In genomic region chr11:13487661-13488030, GRCh38 we compare ENCODE assay signal across 8 cellular contexts. TPM values are rescaled to one million over a fixed set of nuclear protein-coding genes. Genes with fewer than 3 reads are reported as not detected.
A peak's percentile ranks its signal among the peaks of the same experiment; 100 is the strongest.
DNase-seq lines count a peak whose midpoint lies in the region; ATAC-seq, FAIRE-seq and TF ChIP-seq lines count a peak whose summit lies in the region.

No MANE protein-coding gene starts in this region.

- TF ChIP-seq CTCF in Calu3 (IDR thresholded peaks at IDR 0.05; ENCODE audit: unreplicated experiment) (peak; percentile 11), Loucy (conservative IDR thresholded peaks at IDR 0.05; ENCODE audit: low read length) (peak; percentile 34), bronchial epithelial cell (IDR thresholded peaks at IDR 0.05; ENCODE audit: insufficient read depth, low read length, severe bottlenecking) (peak; percentile 42)

- intact Hi-C loops in Calu3 (cut with micrococcal nuclease; ENCODE audit: unreplicated experiment): loop anchor here (10.0 kb wide), 1 partner anchor 177 kb away; the partner anchor contains the start of gene FAR1

- peak; percentile 28 for DNase-seq in Calu3
- DNase-seq in bronchial epithelial cell (ENCODE audit: low read depth): peak; percentile 45
- DNase-seq in natural killer cell treated with Interleukin-12 subunit alpha and Interleukin-12 subunit beta and Interleukin-15 and Interleukin-18, amount 100 ng/mL, for 72 hours (ENCODE audit: low spot score): no peak
- DNase-seq in ecto neural progenitor cell (ENCODE audit: low spot score): no peak
- DNase-seq in dedifferentiated amniotic fluid mesenchymal stem cell (ENCODE audit: extremely low spot score): no peak
- no peak for DNase-seq in NCI-H446 (lab: John Stamatoyannopoulos, UW)

- H3K27ac Mint-ChIP-seq in Calu3 (ENCODE audit: unreplicated experiment): no peak overlapping the region
- H3K27ac Mint-ChIP-seq in natural killer cell treated with Interleukin-12 subunit alpha and Interleukin-12 subunit beta and Interleukin-15 and Interleukin-18, amount 100 ng/mL, for 72 hours: no peak overlapping the region

- H3K4me3 ChIP-seq in Loucy (ENCODE audit: low read length, poor library complexity, severe bottlenecking) (no peak overlapping the region), bronchial epithelial cell (ENCODE audit: low read depth, low read length) (peak overlapping the region; percentile 26)

- peaks cover 12% of the 10 kb centered on the region for H3K4me1 ChIP-seq in Loucy (ENCODE audit: insufficient read depth, low read length, poor library complexity, severe bottlenecking)

- H3K9me3 ChIP-seq in Loucy (ENCODE audit: insufficient read depth, low read depth, low read length): no peaks in the 10 kb centered on the region

- peak overlapping the region; percentile 15 for H3K4me2 ChIP-seq in Loucy (ENCODE audit: low read depth, low read length, poor library complexity, severe bottlenecking)

- H3K9ac ChIP-seq in Loucy (ENCODE audit: low read depth, low read length, poor library complexity, severe bottlenecking): no peak overlapping the region

- H3K4me3 Mint-ChIP-seq in Calu3 (ENCODE audit: low read depth, unreplicated experiment): peak overlapping the region; percentile 57
- H3K4me3 Mint-ChIP-seq in natural killer cell treated with Interleukin-12 subunit alpha and Interleukin-12 subunit beta and Interleukin-15 and Interleukin-18, amount 100 ng/mL, for 72 hours: peak overlapping the region; percentile 31

- H2AFZ ChIP-seq in Loucy (ENCODE audit: low read length): no peak overlapping the region

- H3K9me2 ChIP-seq in Loucy (replicated peaks; ENCODE audit: low read depth, low read length): no peaks in the 10 kb centered on the region

- ATAC-seq in GM19455 (IDR thresholded peaks at IDR 0.05; ENCODE audit: unreplicated experiment): peak; percentile 82
- peak in 1 of 2 donors; percentile 52 for ATAC-seq in natural killer cell treated with Interleukin-12 subunit alpha and Interleukin-12 subunit beta and Interleukin-15 and Interleukin-18, amount 100 ng/mL, for 72 hours

- H3K36me3 ChIP-seq in Loucy (ENCODE audit: insufficient read depth, low read length) (no peaks in the 10 kb centered on the region), bronchial epithelial cell (ENCODE audit: control insufficient read depth, insufficient read depth, low read length) (no peaks in the 10 kb centered on the region)

- H3K79me2 ChIP-seq in Loucy (ENCODE audit: insufficient read depth, low read length): no peaks in the 10 kb centered on the region

- no peak for FAIRE-seq in bronchial epithelial cell (lab: Jason Lieb, UNC)

- CTCF ChIA-PET in Calu3 (lab: Charles Lee): interaction anchor here (0.6 to 1.1 kb wide), 5 partner anchors 10 to 813 kb away, joined by 3 to 6 read pairs (median 3); no protein-coding TSS in a partner anchor

- H3K27me3 Mint-ChIP-seq in Calu3 (ENCODE audit: unreplicated experiment): peaks cover 35% of the 10 kb centered on the region
- peaks cover 0 to 4% of the 10 kb centered on the region in 2 donors for H3K27me3 Mint-ChIP-seq in natural killer cell treated with Interleukin-12 subunit alpha and Interleukin-12 subunit beta and Interleukin-15 and Interleukin-18, amount 100 ng/mL, for 72 hours

- H3K27me3 ChIP-seq in Loucy (ENCODE audit: insufficient read depth, low read length, poor library complexity, severe bottlenecking): no peaks in the 10 kb centered on the region
- H3K27me3 ChIP-seq in bronchial epithelial cell (ENCODE audit: control insufficient read depth, insufficient read depth, low read length): no peaks in the 10 kb centered on the region

- H3K36me3 Mint-ChIP-seq in Calu3 (ENCODE audit: insufficient read depth, unreplicated experiment): no peaks in the 10 kb centered on the region
- peaks cover 5% of the 10 kb centered on the region for H3K36me3 Mint-ChIP-seq in natural killer cell treated with Interleukin-12 subunit alpha and Interleukin-12 subunit beta and Interleukin-15 and Interleukin-18, amount 100 ng/mL, for 72 hours

- peaks cover 3% of the 10 kb centered on the region for H3K9me3 Mint-ChIP-seq in Calu3 (ENCODE audit: low read depth, unreplicated experiment)
- H3K9me3 Mint-ChIP-seq in natural killer cell treated with Interleukin-12 subunit alpha and Interleukin-12 subunit beta and Interleukin-15 and Interleukin-18, amount 100 ng/mL, for 72 hours: peaks cover 2% of the 10 kb centered on the region

- peaks cover 8% of the 10 kb centered on the region for H3K4me1 Mint-ChIP-seq in Calu3 (ENCODE audit: low read depth, unreplicated experiment)
- peaks cover 7% of the 10 kb centered on the region in 2 donors for H3K4me1 Mint-ChIP-seq in natural killer cell treated with Interleukin-12 subunit alpha and Interleukin-12 subunit beta and Interleukin-15 and Interleukin-18, amount 100 ng/mL, for 72 hours (ENCODE audit: low read depth in 2 of 2)

- H4K20me1 ChIP-seq in Loucy (ENCODE audit: insufficient read depth, low read length, poor library complexity, severe bottlenecking): no peaks in the 10 kb centered on the region

- no TSS peak for BruUV-seq in Calu3 (replicated peaks; lab: Mats Ljungman, UMichigan)

- no peaks in the 10 kb centered on the region for H3F3A ChIP-seq in Loucy (ENCODE audit: low read depth)

RNA-seq across cellular contexts. Expression of gene PTH, which starts 8.2 kb away (rescaled TPM):
- not detected in 2 replicates for total RNA-seq in Calu3 (2022)
- not detected in 2 replicates for total RNA-seq in bronchial epithelial cell
- not detected for total RNA-seq in natural killer cell treated with Interleukin-12 subunit alpha and Interleukin-12 subunit beta and Interleukin-15 and Interleukin-18, amount 100 ng/mL, for 72 hours

RNA-seq across cellular contexts. Expression of gene BTBD10, which starts 24.6 kb away (rescaled TPM):
- total RNA-seq in Calu3 (2022) (29.7 and 33.3 TPM in 2 replicates), bronchial epithelial cell (120 and 128 TPM in 2 replicates)
- total RNA-seq in natural killer cell treated with Interleukin-12 subunit alpha and Interleukin-12 subunit beta and Interleukin-15 and Interleukin-18, amount 100 ng/mL, for 72 hours: 10 to 100 TPM; 25.8 to 34.6 TPM

Comparison
In these comparisons a context has a peak if more than half of its experiments do, and no peak if none do; other contexts are left out.
1. DNase-seq: peak in Calu3 (single experiment) and bronchial epithelial cell (single experiment); none in natural killer cell treated with Interleukin-12 subunit alpha and Interleukin-12 subunit beta and Interleukin-15 and Interleukin-18, amount 100 ng/mL, for 72 hours (single experiment), ecto neural progenitor cell (single experiment), dedifferentiated amniotic fluid mesenchymal stem cell (single experiment) and NCI-H446 (0 of 2).
2. Peak in every context shown above with its lines, with median percentiles within 50 percentile points of each other: CTCF ChIP-seq.